Comparison of ENCODE assay signal across 6 cellular contexts in genomic region chr17:79369001-79369400, GRCh38.
"Had no signal": no experiment of that assay in that cellular context is flagged by ENCODE, and none has a peak within 500 bp of the region (broad histone marks: within the 10 kb centered on the region; RNA-seq: fewer than 3 reads in every experiment).

No MANE protein-coding gene starts in this region.

- H3K4me2 ChIP-seq: GM23338 had no signal

- DNase-seq: H9, HCEC 1CT, HFFc6 had no signal

- H3K4me3 Mint-ChIP-seq: GM23338, H9, HFFc6, IgD-negative memory B cell had no signal

- ATAC-seq: GM23338 had no signal

- H3K27ac ChIP-seq: HL-60 had no signal

- H3K4me3 ChIP-seq: GM23338 had no signal

- H3K9me3 Mint-ChIP-seq: GM23338, H9, HFFc6 had no signal

- H3K27ac Mint-ChIP-seq: GM23338, H9, HFFc6, IgD-negative memory B cell had no signal

- H2AFZ ChIP-seq: GM23338 had no signal
